Comparison of ENCODE assay signal across 4 cellular contexts in genomic region chr10:13053208-13053607, GRCh38. TPM values are rescaled to one million over a fixed set of nuclear protein-coding genes. Genes with fewer than 3 reads are reported as not detected.
"Had no signal": no experiment of that assay in that cellular context is flagged by ENCODE, and none has a peak within 500 bp of the region (broad histone marks: within the 10 kb centered on the region; RNA-seq: fewer than 3 reads in every experiment).

No MANE protein-coding gene starts in this region.

RNA-seq across cellular contexts. Expression of gene CCDC3, which starts 51.7 kb away (rescaled TPM):
- total RNA-seq: HepG2, HT-29, K562 had no signal
- polyA plus RNA-seq: HepG2, IgD-negative memory B cell, K562 had no signal
